Comparison of ENCODE assay signal across 19 cellular contexts in genomic region chr16:30889721-30890120, GRCh38. TPM values are rescaled to one million over a fixed set of nuclear protein-coding genes. Genes with fewer than 3 reads are reported as not detected.
DNase-seq lines count a peak whose midpoint lies in the region; ATAC-seq and TF ChIP-seq lines count a peak whose summit lies in the region.
"Had no signal": no experiment of that assay in that cellular context is flagged by ENCODE, and none has a peak within 500 bp of the region (broad histone marks: within the 10 kb centered on the region; RNA-seq: fewer than 3 reads in every experiment).

No MANE protein-coding gene starts in this region.

- H3K36me3 ChIP-seq in thyroid gland (no peaks in the 10 kb centered on the region), brain microvascular endothelial cell (replicated peaks) (peaks cover 18% of the 10 kb centered on the region), tibial artery (peaks cover 18 to 76% (median 54%) of the 10 kb centered on the region in 3 donors)

- in situ Hi-C loops in brain microvascular endothelial cell (cut with HindIII; ENCODE audit: low pct_ligation_motif_present, low sequenced_read_pairs): loop anchor here (25.0 kb wide), 1 partner anchor 102 kb away; the partner anchor contains the start of gene ZNF629

- intact Hi-C loops in dendritic cell treated with granulocyte-macrophage colony-stimulating factor and Interleukin-4, amounts not matched to agents 40 ng/mL and 50 ng/mL, for 4 days (cut with micrococcal nuclease): no loop called here
- intact Hi-C loops in thyroid gland (cut with DNase I) (no loop called here), tibial artery (cut with DNase I; ENCODE audit: low total_unique reads) (no loop called here)

- no peak for ATAC-seq in activated T-cell treated with anti-CD3 and anti-CD28 coated beads, Interleukin-2, amount 50 U/mL, for 72 hours (replicated peaks in 1 of 2)
- ATAC-seq: HepG2 had no signal

- H3K9me3 Mint-ChIP-seq in activated T-cell treated with anti-CD3 and anti-CD28 coated beads, Interleukin-2, amount 50 U/mL, for 72 hours: no peaks in the 10 kb centered on the region
- no peaks in the 10 kb centered on the region for H3K9me3 Mint-ChIP-seq in dendritic cell treated with granulocyte-macrophage colony-stimulating factor and Interleukin-4, amounts not matched to agents 40 ng/mL and 50 ng/mL, for 4 days
- H3K9me3 Mint-ChIP-seq in nephron: no peaks in the 10 kb centered on the region

- WGBS in thyroid gland, 2 donors: 27 to 47% methylated on average over 5 of the region's 5 CpGs

- no peak for TF ChIP-seq POLR2A in thyroid gland (IDR thresholded peaks at IDR 0.05)

- no peaks in the 10 kb centered on the region for H3K27me3 Mint-ChIP-seq in activated T-cell treated with anti-CD3 and anti-CD28 coated beads, Interleukin-2, amount 50 U/mL, for 72 hours (ENCODE audit: low read depth)
- H3K27me3 Mint-ChIP-seq in dendritic cell treated with granulocyte-macrophage colony-stimulating factor and Interleukin-4, amounts not matched to agents 40 ng/mL and 50 ng/mL, for 4 days: no peaks in the 10 kb centered on the region
- no peaks in the 10 kb centered on the region for H3K27me3 Mint-ChIP-seq in nephron (ENCODE audit: low read depth)

- H3K4me3 Mint-ChIP-seq in activated T-cell treated with anti-CD3 and anti-CD28 coated beads, Interleukin-2, amount 50 U/mL, for 72 hours: no peak overlapping the region
- H3K4me3 Mint-ChIP-seq in dendritic cell treated with granulocyte-macrophage colony-stimulating factor and Interleukin-4, amounts not matched to agents 40 ng/mL and 50 ng/mL, for 4 days: no peak overlapping the region
- peak overlapping the region; percentile 60 to 75 (median 65) for H3K4me3 Mint-ChIP-seq in nephron

- H3K27ac ChIP-seq in thyroid gland (peak overlapping the region; percentile 72 to 82 (median 74)), brain microvascular endothelial cell (no peak overlapping the region), tibial artery (no peak overlapping the region)
- H3K27ac ChIP-seq: 22Rv1; BLaER1 treated with 17β-estradiol and CSF1 and Interleukin-3, amounts not matched to agents 10 nM and 100 nM had no signal

- H3K9me3 ChIP-seq in thyroid gland (no peaks in the 10 kb centered on the region), tibial artery (no peaks in the 10 kb centered on the region)
- H3K9me3 ChIP-seq: BLaER1 treated with 17β-estradiol and CSF1 and Interleukin-3, amounts not matched to agents 10 nM and 100 nM had no signal

- no peak for TF ChIP-seq CTCF in nephron (IDR thresholded peaks at IDR 0.05; ENCODE audit: unreplicated experiment in 3 of 3)
- TF ChIP-seq CTCF in thyroid gland (IDR thresholded peaks at IDR 0.05): no peak
- TF ChIP-seq CTCF in brain microvascular endothelial cell (IDR thresholded peaks at IDR 0.05; ENCODE audit: low read depth, low read length, missing control alignments): no peak
- no peak for TF ChIP-seq CTCF in tibial artery (IDR thresholded peaks at IDR 0.05)

- H3K27ac Mint-ChIP-seq in activated T-cell treated with anti-CD3 and anti-CD28 coated beads, Interleukin-2, amount 50 U/mL, for 72 hours: peak overlapping the region; percentile 85
- peak overlapping the region; percentile 1 for H3K27ac Mint-ChIP-seq in dendritic cell treated with granulocyte-macrophage colony-stimulating factor and Interleukin-4, amounts not matched to agents 40 ng/mL and 50 ng/mL, for 4 days
- peak overlapping the region; percentile 92 to 98 (median 95) for H3K27ac Mint-ChIP-seq in nephron

- H3K27me3 ChIP-seq in thyroid gland: no peaks in the 10 kb centered on the region
- no peaks in the 10 kb centered on the region for H3K27me3 ChIP-seq in brain microvascular endothelial cell (replicated peaks)
- no peaks in the 10 kb centered on the region for H3K27me3 ChIP-seq in tibial artery
- H3K27me3 ChIP-seq: BLaER1 treated with 17β-estradiol and CSF1 and Interleukin-3, amounts not matched to agents 10 nM and 100 nM had no signal

- no peak overlapping the region for H3K4me3 ChIP-seq in thyroid gland (replicated peaks in 1 of 3)
- no peak overlapping the region for H3K4me3 ChIP-seq in brain microvascular endothelial cell (ENCODE audit: low read depth, low read length)
- no peak overlapping the region for H3K4me3 ChIP-seq in tibial artery
- H3K4me3 ChIP-seq: BLaER1 treated with 17β-estradiol and CSF1 and Interleukin-3, amounts not matched to agents 10 nM and 100 nM had no signal

- H3K4me1 ChIP-seq in thyroid gland (peaks cover 12 to 28% of the 10 kb centered on the region in 2 donors), tibial artery (peaks cover 0 to 19% (median 18%) of the 10 kb centered on the region in 4 donors)

- DNase-seq in activated T-cell treated with anti-CD3 and anti-CD28 coated beads, Interleukin-2, amount 50 U/mL, for 72 hours: no peak
- no peak for DNase-seq in activated T-cell treated with anti-CD3 and anti-CD28 coated beads, Interleukin-2, amount 50 U/mL, for 48 hours
- DNase-seq in thyroid gland: peak; percentile 80 to 88
- no peak for DNase-seq in brain microvascular endothelial cell
- DNase-seq in amygdala (lab: John Stamatoyannopoulos, UW): no peak
- no peak for DNase-seq in tibial artery
- DNase-seq: DMS153, EL, Kasumi-1, MV-4-11, NCI-H1436 treated with DMSO at 0.1 percent for 48 hours, NCI-H2227 treated with DMSO at 0.1 percent for 48 hours, NCI-H524 treated with DMSO at 0.1 percent for 48 hours, OCI-M1 had no signal

- H3K4me1 Mint-ChIP-seq in activated T-cell treated with anti-CD3 and anti-CD28 coated beads, Interleukin-2, amount 50 U/mL, for 72 hours (ENCODE audit: low read depth): peaks cover 28% of the 10 kb centered on the region
- peaks cover 31% of the 10 kb centered on the region for H3K4me1 Mint-ChIP-seq in dendritic cell treated with granulocyte-macrophage colony-stimulating factor and Interleukin-4, amounts not matched to agents 40 ng/mL and 50 ng/mL, for 4 days (ENCODE audit: low read depth)
- H3K4me1 Mint-ChIP-seq in nephron: peaks cover 17% of the 10 kb centered on the region

- peaks cover 8 to 18% of the 10 kb centered on the region in 2 donors for H3K36me3 Mint-ChIP-seq in activated T-cell treated with anti-CD3 and anti-CD28 coated beads, Interleukin-2, amount 50 U/mL, for 72 hours (ENCODE audit: insufficient read depth in 2 of 2)
- H3K36me3 Mint-ChIP-seq in dendritic cell treated with granulocyte-macrophage colony-stimulating factor and Interleukin-4, amounts not matched to agents 40 ng/mL and 50 ng/mL, for 4 days (ENCODE audit: low read depth): peaks cover 85% of the 10 kb centered on the region
- peaks cover 32% of the 10 kb centered on the region for H3K36me3 Mint-ChIP-seq in nephron (ENCODE audit: low read depth)

RNA-seq across cellular contexts. Expression of gene BCL7C, which starts 4.2 kb away (rescaled TPM):
- 10 to 100 TPM; 21.7 to 23.2 TPM for total RNA-seq in activated T-cell treated with anti-CD3 and anti-CD28 coated beads, Interleukin-2, amount 50 U/mL, for 72 hours
- 10 to 100 TPM; 43.6 to 67.6 (median 47.9) TPM for total RNA-seq in thyroid gland

RNA-seq across cellular contexts. Expression of gene CTF1, which starts 6.7 kb away (rescaled TPM):
- under 1 TPM; 0.25 to 0.72 TPM for total RNA-seq in activated T-cell treated with anti-CD3 and anti-CD28 coated beads, Interleukin-2, amount 50 U/mL, for 72 hours
- 1 to 10 TPM; 2.6 to 7.5 (median 5.6) TPM for total RNA-seq in thyroid gland

RNA-seq across cellular contexts. Expression of gene FBXL19, which starts 33.7 kb away (rescaled TPM):
- 10 to 100 TPM; 24.9 to 25.7 TPM for total RNA-seq in activated T-cell treated with anti-CD3 and anti-CD28 coated beads, Interleukin-2, amount 50 U/mL, for 72 hours
- total RNA-seq in thyroid gland: 10 to 100 TPM; 11.7 to 24.0 (median 14.4) TPM

RNA-seq across cellular contexts. Expression of gene ORAI3, which starts 59.1 kb away (rescaled TPM):
- 10 to 100 TPM; 13.6 to 15.6 TPM for total RNA-seq in activated T-cell treated with anti-CD3 and anti-CD28 coated beads, Interleukin-2, amount 50 U/mL, for 72 hours
- total RNA-seq in thyroid gland: 10 to 100 TPM; 32.9 to 49.5 (median 40.2) TPM

Comparison
In these comparisons a context has a peak if more than half of its experiments do, and no peak if none do; other contexts are left out.
1. DNase-seq: peak in thyroid gland (2 of 2); none in activated T-cell treated with anti-CD3 and anti-CD28 coated beads, Interleukin-2, amount 50 U/mL, for 72 hours (0 of 2), activated T-cell treated with anti-CD3 and anti-CD28 coated beads, Interleukin-2, amount 50 U/mL, for 48 hours (0 of 2), brain microvascular endothelial cell (single experiment), amygdala (0 of 56) and tibial artery (0 of 2).
2. H3K27ac Mint-ChIP-seq: peak in every context shown above with its lines; median percentile 95 in nephron; 85 in activated T-cell treated with anti-CD3 and anti-CD28 coated beads, Interleukin-2, amount 50 U/mL, for 72 hours; 1 in dendritic cell treated with granulocyte-macrophage colony-stimulating factor and Interleukin-4, amounts not matched to agents 40 ng/mL and 50 ng/mL, for 4 days.
3. H3K4me3 Mint-ChIP-seq: peak in nephron (3 of 3); none in activated T-cell treated with anti-CD3 and anti-CD28 coated beads, Interleukin-2, amount 50 U/mL, for 72 hours (0 of 2) and dendritic cell treated with granulocyte-macrophage colony-stimulating factor and Interleukin-4, amounts not matched to agents 40 ng/mL and 50 ng/mL, for 4 days (single experiment).
4. H3K27ac ChIP-seq: peak in thyroid gland (3 of 3); none in brain microvascular endothelial cell (single experiment) and tibial artery (0 of 2).